In the genomic region with DNA sequence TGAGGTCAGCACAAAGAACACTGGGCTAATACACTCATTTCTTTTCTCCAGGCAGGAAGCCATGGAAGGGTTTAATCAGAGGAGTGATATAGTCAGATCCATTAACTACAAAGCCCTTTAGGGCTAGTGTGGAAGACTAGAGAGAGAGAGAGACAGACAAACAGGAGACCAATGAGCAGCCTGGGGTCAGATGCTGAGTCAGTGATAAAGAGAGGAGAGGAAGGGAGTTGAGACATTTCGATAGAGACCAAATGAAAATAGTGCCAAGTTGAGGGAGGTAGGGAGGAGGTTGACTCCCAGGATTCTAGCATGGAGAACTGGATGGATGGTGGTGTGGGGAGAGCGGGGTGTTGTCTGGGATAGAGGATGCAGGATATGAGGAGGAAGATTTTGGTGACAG, we compare ENCODE assay signal across 18 cellular contexts.
"Had no signal": no experiment of that assay in that cellular context is flagged by ENCODE, and none has a peak within 500 bp of the region (broad histone marks: within the 10 kb centered on the region; RNA-seq: fewer than 3 reads in every experiment).

No MANE protein-coding gene starts in this region.

- ATAC-seq: esophagus mucosa; left lung; lower lobe of right lung; right cardiac atrium; stimulated activated memory B cell treated with anti-CD40 and anti-IgM and Interleukin-4, amounts not matched to agents 10 μg/mL and 1 μg/mL and 100 μg/mL, for 72 hours had no signal

- H3K27ac ChIP-seq: colonic mucosa, left lung, lower lobe of right lung, ovary, tibial artery, upper lobe of left lung, uterus had no signal

- H3K4me1 Mint-ChIP-seq: endodermal cell had no signal

- H3K36me3 ChIP-seq: uterus had no signal

- H3K27ac Mint-ChIP-seq: endodermal cell; memory B cell; stimulated activated memory B cell treated with anti-CD40 and anti-IgM and Interleukin-4, amounts not matched to agents 10 μg/mL and 1 μg/mL and 100 μg/mL, for 72 hours; stimulated activated naive CD8-positive, alpha-beta T cell treated with anti-CD3 and anti-CD28 coated beads, Interleukin-15, Interleukin-2, amounts not matched to agents 100 ng/mL and 50 ng/mL, for 24 hours had no signal

- H3K27me3 Mint-ChIP-seq: memory B cell; naive B cell; stimulated activated memory B cell treated with anti-CD40 and anti-IgM and Interleukin-4, amounts not matched to agents 10 μg/mL and 1 μg/mL and 100 μg/mL, for 72 hours; stimulated activated naive CD8-positive, alpha-beta T cell treated with anti-CD3 and anti-CD28 coated beads, Interleukin-15, Interleukin-2, amounts not matched to agents 100 ng/mL and 50 ng/mL, for 24 hours had no signal

- DNase-seq: colonic mucosa; dermis blood vessel endothelial cell; endodermal cell; islet precursor cell; left lung; lower lobe of right lung; midbrain; naive B cell; ovary; right cardiac atrium; stimulated activated CD4-positive, alpha-beta T cell treated with anti-CD3 and anti-CD28 coated beads, Interleukin-4, amount 100 ng/mL, for 1 hour; tibial artery; upper lobe of left lung; uterus had no signal

- H3K4me3 ChIP-seq: colonic mucosa, left lung, lower lobe of right lung, ovary, tibial artery, upper lobe of left lung, uterus had no signal

- H3K4me3 Mint-ChIP-seq: endodermal cell; memory B cell; stimulated activated memory B cell treated with anti-CD40 and anti-IgM and Interleukin-4, amounts not matched to agents 10 μg/mL and 1 μg/mL and 100 μg/mL, for 72 hours; stimulated activated naive CD8-positive, alpha-beta T cell treated with anti-CD3 and anti-CD28 coated beads, Interleukin-15, Interleukin-2, amounts not matched to agents 100 ng/mL and 50 ng/mL, for 24 hours had no signal

- H3K27me3 ChIP-seq: colonic mucosa, left lung, ovary, tibial artery, upper lobe of left lung, uterus had no signal

- H3K4me1 ChIP-seq: colonic mucosa, left lung, lower lobe of right lung, tibial artery, upper lobe of left lung, uterus had no signal
